ENCODE assay signal across 9 cellular contexts in genomic region chr1:151009206-151009587, GRCh38. TPM values are rescaled to one million over a fixed set of nuclear protein-coding genes. Genes with fewer than 3 reads are reported as not detected.
A peak's percentile ranks its signal among the peaks of the same experiment; 100 is the strongest.
DNase-seq lines count a peak whose midpoint lies in the region; FAIRE-seq and TF ChIP-seq lines count a peak whose summit lies in the region.
"Had no signal": no experiment of that assay in that cellular context is flagged by ENCODE, and none has a peak within 500 bp of the region (broad histone marks: within the 10 kb centered on the region; RNA-seq: fewer than 3 reads in every experiment).

No MANE protein-coding gene starts in this region.

- peak overlapping the region; percentile 94 to 95 for H3K9ac ChIP-seq in kidney (ENCODE audit: low read length in 2 of 2)

- H3K9me3 Mint-ChIP-seq in activated CD4-positive, alpha-beta T cell treated with anti-CD3 and anti-CD28 coated beads, Interleukin-2, amount 10 ng/mL, durations not matched to agents 7 days and 5 days: no peaks in the 10 kb centered on the region
- H3K9me3 Mint-ChIP-seq in activated naive CD8-positive, alpha-beta T cell (ENCODE audit: low read depth): no peaks in the 10 kb centered on the region

- H3K4me3 ChIP-seq in kidney (ENCODE audit: low read length in 2 of 2) (peak overlapping the region; percentile 81 to 95), thymus (ENCODE audit: low read length) (peak overlapping the region; percentile 81)

- H3K4me1 ChIP-seq in kidney (ENCODE audit: control insufficient read depth in 1 of 2, insufficient read depth in 1 of 2, low read depth in 1 of 2, low read length in 2 of 2): peaks cover 14 to 20% of the 10 kb centered on the region in 2 donors
- H3K4me1 ChIP-seq in thymus (ENCODE audit: control insufficient read depth, insufficient read depth, low read length): peaks cover 37% of the 10 kb centered on the region

- H3K4me1 Mint-ChIP-seq in activated CD4-positive, alpha-beta T cell treated with anti-CD3 and anti-CD28 coated beads, Interleukin-2, amount 10 ng/mL, durations not matched to agents 7 days and 5 days: peaks cover 71% of the 10 kb centered on the region
- H3K4me1 Mint-ChIP-seq in activated naive CD8-positive, alpha-beta T cell (ENCODE audit: low read depth): peaks cover 78% of the 10 kb centered on the region

- H3K36me3 ChIP-seq in kidney (ENCODE audit: control insufficient read depth in 1 of 2, insufficient read depth in 2 of 2, low read length in 2 of 2) (no peaks in the 10 kb centered on the region), thymus (ENCODE audit: control insufficient read depth, insufficient read depth) (peaks cover 3% of the 10 kb centered on the region)

- H3K9me3 ChIP-seq in kidney (ENCODE audit: control insufficient read depth in 1 of 2, low read length in 2 of 2) (no peaks in the 10 kb centered on the region), thymus (ENCODE audit: control insufficient read depth) (no peaks in the 10 kb centered on the region)

- H3K27ac Mint-ChIP-seq in activated CD4-positive, alpha-beta T cell treated with anti-CD3 and anti-CD28 coated beads, Interleukin-2, amount 10 ng/mL, durations not matched to agents 7 days and 5 days: peak overlapping the region; percentile 94
- peak overlapping the region; percentile 96 for H3K27ac Mint-ChIP-seq in activated naive CD8-positive, alpha-beta T cell

- intact Hi-C loops in kidney (cut with DNase I) (no loop called here), head of caudate nucleus (cut with DNase I) (no loop called here)

- H3K27ac ChIP-seq in kidney (ENCODE audit: low read depth in 2 of 2, low read length in 2 of 2) (peak overlapping the region; percentile 91 to 95), thymus (ENCODE audit: low read depth) (no peak overlapping the region)

- no peaks in the 10 kb centered on the region for H3K27me3 ChIP-seq in thymus (ENCODE audit: control insufficient read depth, insufficient read depth)

- no peak for FAIRE-seq in kidney (lab: Jason Lieb, UNC)

- 90% methylated on average over 3 of the region's 3 CpGs for WGBS in thymus

- no peak for DNase-seq in activated CD4-positive, alpha-beta T cell treated with anti-CD3 and anti-CD28 coated beads, Interleukin-2, amount 10 ng/mL, durations not matched to agents 7 days and 5 days
- no peak for DNase-seq in activated CD4-positive, alpha-beta T cell treated with anti-CD3 and anti-CD28 coated beads for 1 hour
- DNase-seq in kidney (no peak), head of caudate nucleus (no peak), SKM-1 treated with dmso at 0.1 percent for 144 hours (lab: John Stamatoyannopoulos, UW; ENCODE audit: unreplicated experiment) (no peak), activated gamma-delta T cell (lab: John Stamatoyannopoulos, UW) (no peak)

- TF ChIP-seq CTCF in kidney (IDR thresholded peaks at IDR 0.05; ENCODE audit: borderline replicate concordance, extremely low read depth, insufficient read depth): no peak

- POLR2A ChIA-PET in activated CD4-positive, alpha-beta T cell treated with anti-CD3 and anti-CD28 coated beads, Interleukin-2, amount 10 ng/mL, durations not matched to agents 7 days and 5 days (lab: Charles Lee): no interaction called here

- H3K27me3 Mint-ChIP-seq in activated CD4-positive, alpha-beta T cell treated with anti-CD3 and anti-CD28 coated beads, Interleukin-2, amount 10 ng/mL, durations not matched to agents 7 days and 5 days: no peaks in the 10 kb centered on the region
- H3K27me3 Mint-ChIP-seq in activated naive CD8-positive, alpha-beta T cell: no peaks in the 10 kb centered on the region

- peaks cover 10% of the 10 kb centered on the region for H3K36me3 Mint-ChIP-seq in activated CD4-positive, alpha-beta T cell treated with anti-CD3 and anti-CD28 coated beads, Interleukin-2, amount 10 ng/mL, durations not matched to agents 7 days and 5 days (ENCODE audit: low read depth)
- peaks cover 2% of the 10 kb centered on the region for H3K36me3 Mint-ChIP-seq in activated naive CD8-positive, alpha-beta T cell

- H3K4me3 Mint-ChIP-seq in activated CD4-positive, alpha-beta T cell treated with anti-CD3 and anti-CD28 coated beads, Interleukin-2, amount 10 ng/mL, durations not matched to agents 7 days and 5 days: peak overlapping the region; percentile 98
- peak overlapping the region; percentile 98 for H3K4me3 Mint-ChIP-seq in activated naive CD8-positive, alpha-beta T cell

- CTCF ChIA-PET in activated CD4-positive, alpha-beta T cell treated with anti-CD3 and anti-CD28 coated beads, Interleukin-2, amount 10 ng/mL, durations not matched to agents 7 days and 5 days (lab: Charles Lee): no interaction called here

RNA-seq across cellular contexts. Expression of gene PRUNE1, which starts 0.9 kb away (rescaled TPM):
- total RNA-seq in activated CD4-positive, alpha-beta T cell treated with anti-CD3 and anti-CD28 coated beads, Interleukin-2, amount 10 ng/mL, durations not matched to agents 7 days and 5 days: 10 to 100 TPM; 18.8 to 19.1 TPM
- total RNA-seq in kidney: 24.0 TPM
- polyA plus RNA-seq in kidney (ENCODE audit: insufficient read depth, low read depth, low replicate concordance) (25.6 TPM), thymus (16.7 TPM)

RNA-seq across cellular contexts. Expression of gene MINDY1, which starts 2.5 kb away (rescaled TPM):
- 10 to 100 TPM; 23.9 to 24.3 TPM for total RNA-seq in activated CD4-positive, alpha-beta T cell treated with anti-CD3 and anti-CD28 coated beads, Interleukin-2, amount 10 ng/mL, durations not matched to agents 7 days and 5 days
- total RNA-seq in kidney: 33.5 TPM
- polyA plus RNA-seq in kidney (ENCODE audit: insufficient read depth, low read depth, low replicate concordance): 35.1 TPM
- 4.8 TPM for polyA plus RNA-seq in thymus

RNA-seq across cellular contexts. Expression of gene ANXA9, which starts 27.1 kb away (rescaled TPM):
- total RNA-seq in activated CD4-positive, alpha-beta T cell treated with anti-CD3 and anti-CD28 coated beads, Interleukin-2, amount 10 ng/mL, durations not matched to agents 7 days and 5 days: under 1 TPM in 1 of 2 experiments, not detected in 1; 0.10 TPM
- total RNA-seq in kidney: 3.3 TPM
- 38.5 TPM for polyA plus RNA-seq in kidney (ENCODE audit: insufficient read depth, low read depth, low replicate concordance)
- 2.1 TPM for polyA plus RNA-seq in thymus
- total RNA-seq: Daoy had no signal

RNA-seq across cellular contexts. Expression of gene BNIPL, which starts 27.2 kb away (rescaled TPM):
- 1 to 10 TPM in 1 of 2 experiments, under 1 TPM in 1; 0.99 to 1.5 TPM for total RNA-seq in activated CD4-positive, alpha-beta T cell treated with anti-CD3 and anti-CD28 coated beads, Interleukin-2, amount 10 ng/mL, durations not matched to agents 7 days and 5 days
- 0.54 TPM for total RNA-seq in kidney
- polyA plus RNA-seq in kidney (ENCODE audit: insufficient read depth, low read depth, low replicate concordance): 3.1 TPM
- 6.2 TPM for polyA plus RNA-seq in thymus

RNA-seq across cellular contexts. Expression of gene CERS2, which starts 34.6 kb away (rescaled TPM):
- 100 to 1,000 TPM; 173 to 192 TPM for total RNA-seq in activated CD4-positive, alpha-beta T cell treated with anti-CD3 and anti-CD28 coated beads, Interleukin-2, amount 10 ng/mL, durations not matched to agents 7 days and 5 days
- 268 TPM for total RNA-seq in kidney
- 258 TPM for polyA plus RNA-seq in kidney (ENCODE audit: insufficient read depth, low read depth, low replicate concordance)
- polyA plus RNA-seq in thymus: 76.3 TPM
